Comparison of ENCODE assay signal across 8 cellular contexts in genomic region chr11:45371251-45371749, GRCh38.
DNase-seq lines count a peak whose midpoint lies in the region; ATAC-seq and TF ChIP-seq lines count a peak whose summit lies in the region.

No MANE protein-coding gene starts in this region.

- H3K36me3 Mint-ChIP-seq in natural killer cell treated with Interleukin-12 subunit alpha and Interleukin-12 subunit beta and Interleukin-15 and Interleukin-18, amount 100 ng/mL, for 72 hours = no peaks in the 10 kb centered on the region

- DNase-seq in HuH-7 (ENCODE audit: low spot score) (peak; percentile 80), NOMO-1 treated with dmso at 0.1 percent for 144 hours (lab: John Stamatoyannopoulos, UW; ENCODE audit: unreplicated experiment) (peak; percentile 48), activated T-cell treated with anti-CD3 and anti-CD28 coated beads for 48 hours (ENCODE audit: low read depth) (peak; percentile 61), esophagus squamous epithelium (lab: John Stamatoyannopoulos, UW) (no peak)
- DNase-seq in natural killer cell treated with Interleukin-12 subunit alpha and Interleukin-12 subunit beta and Interleukin-15 and Interleukin-18, amount 100 ng/mL, for 72 hours (ENCODE audit: low spot score) = peak; percentile 71
- DNase-seq in stimulated activated naive CD4-positive, alpha-beta T cell (lab: John Stamatoyannopoulos, UW) = peak; percentile 13 to 46 (median 36)

- peaks cover 21 to 33% of the 10 kb centered on the region in 2 donors for H3K27me3 Mint-ChIP-seq in natural killer cell treated with Interleukin-12 subunit alpha and Interleukin-12 subunit beta and Interleukin-15 and Interleukin-18, amount 100 ng/mL, for 72 hours

- ATAC-seq in natural killer cell treated with Interleukin-12 subunit alpha and Interleukin-12 subunit beta and Interleukin-15 and Interleukin-18, amount 100 ng/mL, for 72 hours = no peak
- no peak for ATAC-seq in HG02840 (IDR thresholded peaks at IDR 0.05; ENCODE audit: low FRiP score, unreplicated experiment)

- H3K27me3 ChIP-seq in esophagus squamous epithelium = peaks cover 0 to 68% (median 0%) of the 10 kb centered on the region in 4 donors

- TF ChIP-seq POLR2A in esophagus squamous epithelium (IDR thresholded peaks at IDR 0.05) = no peak

- no peak overlapping the region for H3K27ac Mint-ChIP-seq in natural killer cell treated with Interleukin-12 subunit alpha and Interleukin-12 subunit beta and Interleukin-15 and Interleukin-18, amount 100 ng/mL, for 72 hours

- H3K4me3 Mint-ChIP-seq in natural killer cell treated with Interleukin-12 subunit alpha and Interleukin-12 subunit beta and Interleukin-15 and Interleukin-18, amount 100 ng/mL, for 72 hours = no peak overlapping the region

- H3K4me1 ChIP-seq in ES-I3 (ENCODE audit: insufficient read depth, low read length) = no peaks in the 10 kb centered on the region; the same call in 1 of the 2 replicates
- peaks cover 0 to 10% (median 8%) of the 10 kb centered on the region in 3 donors for H3K4me1 ChIP-seq in esophagus squamous epithelium

- peaks cover 8 to 11% of the 10 kb centered on the region in 2 donors for H3K4me1 Mint-ChIP-seq in natural killer cell treated with Interleukin-12 subunit alpha and Interleukin-12 subunit beta and Interleukin-15 and Interleukin-18, amount 100 ng/mL, for 72 hours (ENCODE audit: low read depth in 2 of 2)

- H3K36me3 ChIP-seq in ES-I3 (ENCODE audit: insufficient read depth, low read length) (no peaks in the 10 kb centered on the region), esophagus squamous epithelium (no peaks in the 10 kb centered on the region)

- no peak overlapping the region for H3K27ac ChIP-seq in esophagus squamous epithelium

- peak; percentile 50 to 88 (median 76) for TF ChIP-seq CTCF in esophagus squamous epithelium (IDR thresholded peaks at IDR 0.05)

- 6 to 26% methylated on average over 8 to 12 of the region's 18 CpGs for WGBS in esophagus squamous epithelium, 2 donors

- intact Hi-C loops in esophagus squamous epithelium (cut with DNase I) = loop anchor here (10.0 kb wide), 2 partner anchors 284 to 404 kb away; no protein-coding TSS in a partner anchor

- H3K9ac ChIP-seq in ES-I3 (ENCODE audit: low read depth, low read length) = peak overlapping the region; percentile 19; the same call in 1 of the 2 replicates

- H3K9me3 ChIP-seq in ES-I3 (ENCODE audit: control insufficient read depth, insufficient read depth, low read length) (no peaks in the 10 kb centered on the region), esophagus squamous epithelium (no peaks in the 10 kb centered on the region)

- H3K4me3 ChIP-seq in esophagus squamous epithelium = peak overlapping the region in 1 of 4 donors; percentile 15

- H3K9me3 Mint-ChIP-seq in natural killer cell treated with Interleukin-12 subunit alpha and Interleukin-12 subunit beta and Interleukin-15 and Interleukin-18, amount 100 ng/mL, for 72 hours = no peaks in the 10 kb centered on the region
